In the genomic region with DNA sequence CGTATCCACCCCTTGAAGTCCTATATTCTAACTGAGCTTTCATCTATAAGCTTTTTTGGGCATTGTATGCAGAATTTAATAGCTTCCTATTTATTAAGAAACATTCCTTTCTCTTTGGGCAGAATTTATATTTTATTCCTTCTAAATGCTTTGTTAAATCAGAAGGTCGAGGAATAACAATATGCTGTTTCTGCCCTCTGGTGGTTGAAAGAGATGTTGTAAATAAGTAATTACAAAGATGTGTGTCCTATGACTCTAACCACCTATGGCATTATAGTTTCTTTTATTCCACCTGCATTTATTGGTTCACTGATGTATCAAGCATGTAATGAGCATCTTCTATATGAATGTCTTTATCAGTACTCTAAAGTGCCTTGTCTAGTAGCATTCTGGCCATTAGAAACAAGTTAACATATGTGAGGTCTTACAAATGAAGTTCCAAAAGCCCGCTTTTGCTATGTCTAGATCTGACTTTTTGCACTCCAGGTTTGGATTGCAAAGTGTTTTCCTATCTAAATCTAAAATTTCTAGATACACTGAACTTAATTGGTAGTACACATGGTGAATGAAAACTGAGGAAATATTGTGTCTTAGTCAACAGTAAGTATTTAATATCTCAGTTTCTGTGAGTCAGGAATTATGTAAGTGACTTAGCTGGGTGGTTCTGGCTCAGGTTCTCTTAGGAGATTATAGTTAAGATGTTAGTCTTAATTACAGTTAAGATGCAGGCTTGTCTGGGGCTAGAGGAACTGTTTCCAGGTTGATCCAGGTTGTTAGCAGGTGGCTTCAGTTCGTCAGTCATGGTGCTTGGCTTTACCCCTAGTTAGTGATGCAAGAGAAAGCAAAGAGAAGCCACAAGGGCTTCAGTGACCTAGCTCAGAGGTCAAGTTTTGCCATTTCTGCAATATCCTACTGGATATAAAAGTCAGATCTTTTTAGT, we compare ENCODE assay signal across 8 cellular contexts. TPM values are rescaled to one million over a fixed set of nuclear protein-coding genes. Genes with fewer than 3 reads are reported as not detected.
DNase-seq lines count a peak whose midpoint lies in the region; FAIRE-seq and TF ChIP-seq lines count a peak whose summit lies in the region.

No MANE protein-coding gene starts in this region.

- peaks cover 9% of the 10 kb centered on the region for H3K79me2 ChIP-seq in parathyroid adenoma

- H3K4me2 ChIP-seq in parathyroid adenoma (ENCODE audit: low read length) = no peak overlapping the region

- H3K9me3 ChIP-seq in HUES48 (ENCODE audit: control insufficient read depth, insufficient read depth, low read length) = no peaks in the 10 kb centered on the region
- no peaks in the 10 kb centered on the region for H3K9me3 ChIP-seq in parathyroid adenoma (ENCODE audit: control insufficient read depth, low read length)

- H3K4me3 ChIP-seq in HUES48 (ENCODE audit: low read depth, low read length) = no peak overlapping the region
- no peak overlapping the region for H3K4me3 ChIP-seq in parathyroid adenoma (ENCODE audit: low read depth, low read length)

- no peak overlapping the region for H2AFZ ChIP-seq in parathyroid adenoma

- peak; percentile 94 for FAIRE-seq in G401.6 (lab: Jason Lieb, UNC)

- no peak overlapping the region for H3K9ac ChIP-seq in HUES48 (ENCODE audit: low read depth, low read length)
- H3K9ac ChIP-seq in parathyroid adenoma = no peak overlapping the region

- no peaks in the 10 kb centered on the region for H3K9me3 Mint-ChIP-seq in activated CD4-positive, alpha-beta T cell treated with anti-CD3 and anti-CD28 coated beads, Interleukin-2, amount 10 ng/mL, durations not matched to agents 7 days and 5 days

- POLR2A ChIA-PET in activated CD4-positive, alpha-beta T cell treated with anti-CD3 and anti-CD28 coated beads, Interleukin-2, amount 10 ng/mL, durations not matched to agents 7 days and 5 days (lab: Charles Lee) = no interaction called here

- H3K4me1 ChIP-seq in HUES48 (ENCODE audit: control insufficient read depth, insufficient read depth, low read length) (peaks cover 76% of the 10 kb centered on the region), parathyroid adenoma (peaks cover 5% of the 10 kb centered on the region)

- no peaks in the 10 kb centered on the region for H3K36me3 ChIP-seq in HUES48 (ENCODE audit: control insufficient read depth, insufficient read depth, low read length)
- H3K36me3 ChIP-seq in parathyroid adenoma (ENCODE audit: control insufficient read depth, insufficient read depth, low read length) = no peaks in the 10 kb centered on the region

- DNase-seq in RPMI8226 (peak; percentile 35), fibroblast of peridontal ligament (ENCODE audit: extremely low read depth) (peak; percentile 85)
- no peak for DNase-seq in activated CD4-positive, alpha-beta T cell treated with anti-CD3 and anti-CD28 coated beads, Interleukin-2, amount 10 ng/mL, durations not matched to agents 7 days and 5 days
- no peak for DNase-seq in activated CD8-positive, alpha-beta memory T cell treated with anti-CD3 and anti-CD28 coated beads for 24 hours
- DNase-seq in stimulated activated CD4-positive, alpha-beta T cell treated with anti-CD3 and anti-CD28 coated beads, Interleukin-1b, Interleukin-23, amount 100 ng/mL, for 48 hours = no peak

- peak; percentile 74 for TF ChIP-seq CTCF in parathyroid adenoma (IDR thresholded peaks at IDR 0.05)

- peaks cover 2% of the 10 kb centered on the region for H3K27me3 Mint-ChIP-seq in activated CD4-positive, alpha-beta T cell treated with anti-CD3 and anti-CD28 coated beads, Interleukin-2, amount 10 ng/mL, durations not matched to agents 7 days and 5 days

- H3K27me3 ChIP-seq in HUES48 (ENCODE audit: control insufficient read depth, insufficient read depth, low read length) = no peaks in the 10 kb centered on the region
- H3K27me3 ChIP-seq in parathyroid adenoma (ENCODE audit: control insufficient read depth, insufficient read depth, low read length) = no peaks in the 10 kb centered on the region

- CTCF ChIA-PET in activated CD4-positive, alpha-beta T cell treated with anti-CD3 and anti-CD28 coated beads, Interleukin-2, amount 10 ng/mL, durations not matched to agents 7 days and 5 days (lab: Charles Lee) = interaction anchor here (1.6 kb wide), 1 partner anchor 13 kb away, joined by 3 read pairs; no protein-coding TSS in a partner anchor

- H3K27ac ChIP-seq in HUES48 (ENCODE audit: low read depth, low read length) (peak overlapping the region; percentile 88), parathyroid adenoma (no peak overlapping the region)

- H3K4me1 Mint-ChIP-seq in activated CD4-positive, alpha-beta T cell treated with anti-CD3 and anti-CD28 coated beads, Interleukin-2, amount 10 ng/mL, durations not matched to agents 7 days and 5 days = no peaks in the 10 kb centered on the region

- no peak overlapping the region for H3K27ac Mint-ChIP-seq in activated CD4-positive, alpha-beta T cell treated with anti-CD3 and anti-CD28 coated beads, Interleukin-2, amount 10 ng/mL, durations not matched to agents 7 days and 5 days

- no peak overlapping the region for H3K4me3 Mint-ChIP-seq in activated CD4-positive, alpha-beta T cell treated with anti-CD3 and anti-CD28 coated beads, Interleukin-2, amount 10 ng/mL, durations not matched to agents 7 days and 5 days

- H3K36me3 Mint-ChIP-seq in activated CD4-positive, alpha-beta T cell treated with anti-CD3 and anti-CD28 coated beads, Interleukin-2, amount 10 ng/mL, durations not matched to agents 7 days and 5 days (ENCODE audit: low read depth) = no peaks in the 10 kb centered on the region

RNA-seq across cellular contexts. Expression of gene PLEKHA5, which starts 57.5 kb away (rescaled TPM):
- 1 to 10 TPM; 4.5 to 5.1 TPM for total RNA-seq in activated CD4-positive, alpha-beta T cell treated with anti-CD3 and anti-CD28 coated beads, Interleukin-2, amount 10 ng/mL, durations not matched to agents 7 days and 5 days

Comparison
In these comparisons a context has a peak if more than half of its experiments do, and no peak if none do; other contexts are left out.
1. DNase-seq: peak in RPMI8226 (single experiment) and fibroblast of peridontal ligament (single experiment); none in activated CD4-positive, alpha-beta T cell treated with anti-CD3 and anti-CD28 coated beads, Interleukin-2, amount 10 ng/mL, durations not matched to agents 7 days and 5 days (single experiment), activated CD8-positive, alpha-beta memory T cell treated with anti-CD3 and anti-CD28 coated beads for 24 hours (single experiment) and stimulated activated CD4-positive, alpha-beta T cell treated with anti-CD3 and anti-CD28 coated beads, Interleukin-1b, Interleukin-23, amount 100 ng/mL, for 48 hours (single experiment).